1 cellular context compared by ENCODE assay signal in the genomic region with DNA sequence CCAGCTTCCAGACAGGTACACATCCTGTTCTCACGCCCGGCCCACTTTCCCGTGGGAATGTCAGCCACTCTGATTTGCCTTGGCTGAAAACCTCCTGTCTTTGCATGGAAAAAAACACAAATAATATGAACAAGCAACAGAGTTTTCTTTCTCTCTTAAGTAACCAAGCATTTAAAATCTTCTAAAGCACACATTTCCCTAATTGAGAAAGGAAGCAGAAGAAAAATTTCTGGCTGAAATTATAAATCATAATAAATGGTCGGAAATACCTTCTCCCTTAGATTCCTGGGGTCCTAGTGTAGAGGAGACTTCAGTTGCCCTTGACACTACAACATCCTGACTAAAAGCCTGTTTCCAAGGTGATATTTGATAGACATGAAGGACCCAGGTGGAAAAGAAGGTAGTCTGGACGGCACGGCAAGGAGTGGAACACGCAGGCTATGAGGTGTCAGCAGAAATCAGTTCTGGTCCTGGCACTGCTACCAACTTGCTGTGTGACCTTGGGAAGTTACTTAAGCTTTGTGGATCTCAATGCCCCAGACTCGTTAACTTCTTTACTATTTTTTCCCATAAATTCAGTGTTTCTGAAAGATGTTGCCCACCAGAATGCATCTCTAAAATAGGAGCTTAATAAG.
TF ChIP-seq lines count a peak whose summit lies in the region.

No MANE protein-coding gene starts in this region.

TF ChIP-seq in HepG2, 621 proteins besides CTCF, POLR2A, EP300 and RAD21 (continued from another document):
- no peak for TF ChIP-seq ZNF678 (CRISPR knock-in tag; IDR thresholded peaks at IDR 0.05)
- TF ChIP-seq JUN (CRISPR knock-in tag; IDR thresholded peaks at IDR 0.05): no peak
